In the genomic region with DNA sequence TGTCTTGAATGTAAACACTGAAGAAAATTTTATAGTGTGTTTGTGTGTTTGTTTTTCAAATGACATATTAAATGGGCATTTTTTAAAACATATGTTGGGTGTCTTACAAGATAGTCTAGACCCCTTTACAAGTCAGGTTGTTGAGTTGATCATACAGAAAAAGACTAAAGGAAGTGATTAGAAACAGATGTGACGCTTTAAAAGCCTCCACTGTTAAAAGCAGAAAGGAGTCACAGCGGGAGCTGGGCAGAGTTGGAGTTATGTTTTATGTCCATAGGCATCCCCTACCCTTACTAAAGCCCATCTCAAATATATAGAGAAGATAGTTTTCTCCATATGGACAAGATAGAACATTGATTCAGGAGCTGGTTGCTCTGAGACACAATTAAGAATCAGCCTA, we compare ENCODE assay signal across 27 cellular contexts.
"Had no signal": no experiment of that assay in that cellular context is flagged by ENCODE, and none has a peak within 500 bp of the region (broad histone marks: within the 10 kb centered on the region; RNA-seq: fewer than 3 reads in every experiment).

No MANE protein-coding gene starts in this region.

- H3K27me3 Mint-ChIP-seq: activated CD4-positive, alpha-beta T cell treated with anti-CD3 and anti-CD28 coated beads for 36 hours; activated CD8-positive, alpha-beta T cell treated with anti-CD3 and anti-CD28 coated beads for 36 hours; brain; central memory CD8-positive, alpha-beta T cell; IgD-negative memory B cell had no signal

- ATAC-seq: activated CD4-positive, alpha-beta T cell treated with anti-CD3 and anti-CD28 coated beads for 36 hours; activated CD8-positive, alpha-beta T cell treated with anti-CD3 and anti-CD28 coated beads for 36 hours; Panc1; Right ventricle myocardium inferior had no signal

- H3K27me3 ChIP-seq: ascending aorta had no signal

- H3K27ac Mint-ChIP-seq: activated CD4-positive, alpha-beta T cell treated with anti-CD3 and anti-CD28 coated beads for 36 hours; activated CD8-positive, alpha-beta T cell treated with anti-CD3 and anti-CD28 coated beads for 36 hours; IgD-negative memory B cell had no signal

- H3K27ac ChIP-seq: ascending aorta had no signal

- H3K9me3 Mint-ChIP-seq: activated CD8-positive, alpha-beta T cell treated with anti-CD3 and anti-CD28 coated beads for 36 hours; brain; central memory CD8-positive, alpha-beta T cell; IgD-negative memory B cell had no signal

- H3K9me3 ChIP-seq: ascending aorta had no signal

- H3K36me3 ChIP-seq: ascending aorta had no signal

- H3K4me1 ChIP-seq: ascending aorta had no signal

- DNase-seq: activated CD4-positive, alpha-beta T cell treated with anti-CD3 and anti-CD28 coated beads for 36 hours; activated CD4-positive, CD25-positive, alpha-beta regulatory T cell; activated CD8-positive, alpha-beta memory T cell treated with anti-CD3 and anti-CD28 coated beads, Interleukin-2, amount 50 U/mL, for 4 hours; activated CD8-positive, alpha-beta T cell treated with anti-CD3 and anti-CD28 coated beads for 36 hours; activated naive CD4-positive, alpha-beta T cell treated with anti-CD3 and anti-CD28 coated beads, Interleukin-2, amount 50 U/mL, for 16 hours; activated T-cell treated with anti-CD3 and anti-CD28 coated beads, Interleukin-2, amount 50 U/mL, for 1 hour; amniotic stem cell; KG1; NCI-H1092; NCI-H1417; NCI-H1930; NCI-H2171; NCI-H2227 treated with DMSO at 0.1 percent for 48 hours; NCI-H446 treated with DMSO at 0.1 percent for 48 hours; NCI-H524 treated with DMSO at 0.1 percent for 48 hours; NCI-H774; NK-92 treated with Interleukin-12 subunit alpha and Interleukin-12 subunit beta, amount 100 ng/mL, for 24 hours; OCI-M1; RPMI8226; T-helper 2 cell; T1000 had no signal

- H3K36me3 Mint-ChIP-seq: brain, IgD-negative memory B cell had no signal

- H3K4me3 Mint-ChIP-seq: activated CD4-positive, alpha-beta T cell treated with anti-CD3 and anti-CD28 coated beads for 36 hours; activated CD8-positive, alpha-beta T cell treated with anti-CD3 and anti-CD28 coated beads for 36 hours; brain; central memory CD8-positive, alpha-beta T cell; IgD-negative memory B cell had no signal

- H3K4me1 Mint-ChIP-seq: activated CD4-positive, alpha-beta T cell treated with anti-CD3 and anti-CD28 coated beads for 36 hours; central memory CD8-positive, alpha-beta T cell; IgD-negative memory B cell had no signal

- H3K4me3 ChIP-seq: ascending aorta had no signal
